ENCODE assay signal across 24 cellular contexts in genomic region chr15:101050647-101051290, GRCh38.
DNase-seq lines count a peak whose midpoint lies in the region; ATAC-seq and TF ChIP-seq lines count a peak whose summit lies in the region.
"Had no signal": no experiment of that assay in that cellular context is flagged by ENCODE, and none has a peak within 500 bp of the region (broad histone marks: within the 10 kb centered on the region; RNA-seq: fewer than 3 reads in every experiment).

No MANE protein-coding gene starts in this region.

- no peak overlapping the region for H3K4me2 ChIP-seq in neuronal stem cell (ENCODE audit: insufficient read depth, low read length, poor library complexity, severe bottlenecking)

- peak overlapping the region; percentile 5 for H2BK15ac ChIP-seq in neuronal stem cell (ENCODE audit: low read length)

- no peak overlapping the region for H3K18ac ChIP-seq in neuronal stem cell (ENCODE audit: low read length)

- H3K36me3 ChIP-seq in neuronal stem cell (replicated peaks in 1 of 2; ENCODE audit: control insufficient read depth in 2 of 2, insufficient read depth in 2 of 2, low read length in 2 of 2): no peaks in the 10 kb centered on the region
- peaks cover 68% of the 10 kb centered on the region for H3K36me3 ChIP-seq in upper lobe of right lung
- peaks cover 0 to 71% of the 10 kb centered on the region in 2 donors for H3K36me3 ChIP-seq in gastroesophageal sphincter

- H2BK120ac ChIP-seq in neuronal stem cell (ENCODE audit: low read depth, low read length): no peak overlapping the region

- H2AK5ac ChIP-seq in neuronal stem cell (ENCODE audit: low read depth, low read length): peak overlapping the region; percentile 24

- H3K9me3 ChIP-seq in neuronal stem cell (replicated peaks in 1 of 2; ENCODE audit: control insufficient read depth in 2 of 2, insufficient read depth in 1 of 2, low read depth in 1 of 2, low read length in 2 of 2) (no peaks in the 10 kb centered on the region), upper lobe of right lung (no peaks in the 10 kb centered on the region), gastroesophageal sphincter (no peaks in the 10 kb centered on the region)
- H3K9me3 ChIP-seq: body of pancreas, psoas muscle, tibial artery had no signal

- H3K23ac ChIP-seq in neuronal stem cell (ENCODE audit: low read depth, low read length, poor library complexity): no peak overlapping the region

- TF ChIP-seq POLR2A in gastroesophageal sphincter (IDR thresholded peaks at IDR 0.05): no peak

- no peak overlapping the region for H3K4me3 ChIP-seq in coronary artery
- no peak overlapping the region for H3K4me3 ChIP-seq in neuronal stem cell (ENCODE audit: low read length in 2 of 2)
- no peak overlapping the region for H3K4me3 ChIP-seq in upper lobe of right lung
- H3K4me3 ChIP-seq in gastroesophageal sphincter: no peak overlapping the region
- H3K4me3 ChIP-seq: body of pancreas, psoas muscle, tibial artery had no signal

- H3K27ac ChIP-seq in coronary artery (no peak overlapping the region), neuronal stem cell (replicated peaks; ENCODE audit: low read length) (no peak overlapping the region), upper lobe of right lung (no peak overlapping the region), gastroesophageal sphincter (no peak overlapping the region)
- H3K27ac ChIP-seq: body of pancreas, psoas muscle, tibial artery had no signal

- intact Hi-C loops in upper lobe of right lung (cut with DNase I): no loop called here

- H3K79me1 ChIP-seq in neuronal stem cell (ENCODE audit: low read depth, low read length): no peaks in the 10 kb centered on the region

- H2AFZ ChIP-seq in neuronal stem cell (ENCODE audit: low read length): no peak overlapping the region

- TF ChIP-seq EP300 in gastroesophageal sphincter (IDR thresholded peaks at IDR 0.05): no peak

- H4K91ac ChIP-seq in neuronal stem cell (ENCODE audit: low read depth, low read length, poor library complexity): no peak overlapping the region

- no peak overlapping the region for H2BK12ac ChIP-seq in neuronal stem cell (ENCODE audit: low read length)

- no peak overlapping the region for H3K4ac ChIP-seq in neuronal stem cell (ENCODE audit: low read length)

- TF ChIP-seq CTCF in coronary artery (IDR thresholded peaks at IDR 0.05) (no peak), upper lobe of right lung (IDR thresholded peaks at IDR 0.05) (no peak), gastroesophageal sphincter (IDR thresholded peaks at IDR 0.05) (no peak)

- no peak overlapping the region for H4K8ac ChIP-seq in neuronal stem cell (ENCODE audit: low read depth, low read length)

- WGBS in neuronal stem cell (ENCODE audit: extremely low coverage in 2 of 2, insufficient read length in 2 of 2, insufficient replicate concordance in 1 of 2), 2 donors: no CpG with 5 or more reads among the region's 9 CpGs
- WGBS in gastroesophageal sphincter (ENCODE audit: low coverage in 1 of 2), 2 donors: 50 to 85% methylated on average over 1 to 5 of the region's 9 CpGs

- no peak overlapping the region for H3K14ac ChIP-seq in neuronal stem cell (ENCODE audit: low read length)

- no peak overlapping the region for H2BK5ac ChIP-seq in neuronal stem cell (ENCODE audit: low read length)

- H3K27me3 ChIP-seq in neuronal stem cell (ENCODE audit: control insufficient read depth in 3 of 3, insufficient read depth in 3 of 3, low read depth in 1 of 3, low read length in 3 of 3) (no peaks in the 10 kb centered on the region), upper lobe of right lung (no peaks in the 10 kb centered on the region), gastroesophageal sphincter (no peaks in the 10 kb centered on the region)
- H3K27me3 ChIP-seq: body of pancreas, tibial artery had no signal

- H3K9ac ChIP-seq in neuronal stem cell (ENCODE audit: low read depth, low read length, poor library complexity): no peak overlapping the region

- ATAC-seq in upper lobe of right lung (no peak), gastroesophageal sphincter (no peak)
- ATAC-seq: activated naive CD8-positive, alpha-beta T cell treated with anti-CD3 and anti-CD28 coated beads, Interleukin-2, amount 50 U/mL, for 24 hours; body of pancreas; psoas muscle had no signal

- DNase-seq in activated CD8-positive, alpha-beta memory T cell treated with anti-CD3 and anti-CD28 coated beads for 24 hours: peak; percentile 46
- no peak for DNase-seq in activated CD8-positive, alpha-beta memory T cell treated with anti-CD3 and anti-CD28 coated beads, Interleukin-2, amount 50 U/mL, for 4 hours
- DNase-seq in coronary artery (ENCODE audit: low spot score) (peak; percentile 61), neuronal stem cell (ENCODE audit: low spot score) (no peak), upper lobe of right lung (peak; percentile 34), midbrain (lab: John Stamatoyannopoulos, UW) (no peak), SHP77 treated with DMSO at 0.1 percent for 48 hours (lab: John Stamatoyannopoulos, UW) (no peak)
- DNase-seq: activated effector memory CD4-positive, alpha-beta T cell treated with Interleukin-2 at 50 U/mL for 16 hours; activated naive CD8-positive, alpha-beta T cell treated with anti-CD3 and anti-CD28 coated beads, Interleukin-2, amount 50 U/mL, for 24 hours; body of pancreas; DND-41; GOT3; Kasumi-1; naive B cell; NCI-H1930; NCI-H774; OCI-M1; psoas muscle; small intestine; stimulated activated CD4-positive, alpha-beta T cell treated with anti-CD3 and anti-CD28 coated beads, Interleukin-2, amount 100 ng/mL, for 48 hours; stimulated activated naive CD4-positive, alpha-beta T cell treated with Interleukin-2 at 50 U/mL for 16 hours; T-helper 1 cell had no signal

- peaks cover 3 to 16% of the 10 kb centered on the region in 2 donors for H3K4me1 ChIP-seq in neuronal stem cell (ENCODE audit: control insufficient read depth in 2 of 2, insufficient read depth in 1 of 2, low read depth in 1 of 2, low read length in 2 of 2)
- no peaks in the 10 kb centered on the region for H3K4me1 ChIP-seq in upper lobe of right lung
- no peaks in the 10 kb centered on the region for H3K4me1 ChIP-seq in gastroesophageal sphincter
- H3K4me1 ChIP-seq: body of pancreas, psoas muscle, tibial artery had no signal

Comparison
In these comparisons a context has a peak if more than half of its experiments do, and no peak if none do; other contexts are left out.
1. DNase-seq: peak in activated CD8-positive, alpha-beta memory T cell treated with anti-CD3 and anti-CD28 coated beads for 24 hours (single experiment), coronary artery (single experiment) and upper lobe of right lung (single experiment); none in activated CD8-positive, alpha-beta memory T cell treated with anti-CD3 and anti-CD28 coated beads, Interleukin-2, amount 50 U/mL, for 4 hours (single experiment), neuronal stem cell (single experiment), midbrain (single experiment) and SHP77 treated with DMSO at 0.1 percent for 48 hours (single experiment).